Comparison of ENCODE assay signal across 9 cellular contexts in the genomic region with DNA sequence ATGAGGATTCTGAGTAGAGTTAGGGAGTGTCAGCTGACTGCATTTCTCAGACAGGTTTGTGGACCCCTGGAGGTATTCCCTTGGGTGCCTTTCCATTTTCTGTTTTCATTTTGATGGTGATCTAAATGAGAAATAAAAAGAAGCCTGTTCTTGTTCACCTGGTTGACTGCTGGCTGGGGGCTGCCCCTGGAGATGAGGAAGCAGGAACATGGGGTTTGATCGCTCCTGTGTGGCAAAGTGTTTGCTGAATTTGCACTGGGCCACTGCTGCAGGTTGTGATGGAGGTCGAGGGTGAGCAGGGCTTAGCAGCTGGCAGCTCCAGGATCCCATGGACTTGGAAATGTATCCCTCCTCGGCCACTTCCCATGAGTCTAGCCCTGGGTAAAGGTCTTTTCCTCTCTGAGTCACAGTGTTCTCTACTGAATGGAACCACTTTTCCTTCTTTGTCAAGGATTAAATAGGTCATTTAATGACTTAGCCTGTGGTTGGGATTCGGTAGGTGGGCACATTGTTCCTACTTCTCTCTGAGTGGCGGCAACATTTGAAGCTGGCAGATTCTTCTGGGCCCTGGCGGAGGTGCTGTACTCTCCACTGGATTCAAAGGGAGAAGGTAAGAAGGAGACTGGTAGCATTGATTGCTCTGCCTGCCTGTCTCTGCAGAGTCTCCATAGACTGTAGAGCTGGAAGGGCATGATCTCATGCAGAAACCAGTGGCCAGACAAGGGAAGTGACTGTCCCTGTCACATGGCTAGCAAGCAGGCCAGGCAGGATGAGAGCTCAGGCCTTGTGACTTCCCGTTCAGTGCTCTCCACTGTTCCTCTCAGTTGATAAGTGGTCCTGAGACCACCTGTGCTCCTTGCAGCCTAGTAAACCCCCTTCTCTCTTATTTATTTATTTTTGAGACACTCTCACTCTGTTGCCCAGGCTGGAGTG. TPM values are rescaled to one million over a fixed set of nuclear protein-coding genes. Genes with fewer than 3 reads are reported as not detected.
DNase-seq lines count a peak whose midpoint lies in the region; ATAC-seq and TF ChIP-seq lines count a peak whose summit lies in the region.
"Had no signal": no experiment of that assay in that cellular context is flagged by ENCODE, and none has a peak within 500 bp of the region (broad histone marks: within the 10 kb centered on the region; RNA-seq: fewer than 3 reads in every experiment).

No MANE protein-coding gene starts in this region.

- no peaks in the 10 kb centered on the region for H3K27me3 ChIP-seq in HL-60 (ENCODE audit: insufficient read depth, poor library complexity, severe bottlenecking)
- H3K27me3 ChIP-seq in ascending aorta = no peaks in the 10 kb centered on the region
- H3K27me3 ChIP-seq in layer of hippocampus (ENCODE audit: control insufficient read depth, insufficient read depth, low read length) = no peaks in the 10 kb centered on the region

- H3K27ac ChIP-seq in HL-60 (replicated peaks) (peak overlapping the region; percentile 47), ascending aorta (peak overlapping the region in 1 of 2 donors; percentile 30), layer of hippocampus (ENCODE audit: low read depth, low read length) (peak overlapping the region; percentile 83)

- H3K4me1 Mint-ChIP-seq in stimulated activated memory B cell treated with anti-CD40 and anti-IgM and Interleukin-4, amounts not matched to agents 10 μg/mL and 1 μg/mL and 100 μg/mL, for 72 hours = peaks cover 70% of the 10 kb centered on the region

- intact Hi-C loops in ascending aorta (cut with DNase I) = no loop called here

- peak overlapping the region; percentile 53 for H3K27ac Mint-ChIP-seq in stimulated activated memory B cell treated with anti-CD40 and anti-IgM and Interleukin-4, amounts not matched to agents 10 μg/mL and 1 μg/mL and 100 μg/mL, for 72 hours

- no peak for TF ChIP-seq CTCF in HL-60 (IDR thresholded peaks at IDR 0.05; ENCODE audit: insufficient read depth, low read length)
- TF ChIP-seq CTCF in ascending aorta (IDR thresholded peaks at IDR 0.05) = no peak
- TF ChIP-seq CTCF in GM13977 (IDR thresholded peaks at IDR 0.05; ENCODE audit: extremely low read depth, insufficient read depth, missing control alignments) = no peak

- no peak overlapping the region for H3K4me3 ChIP-seq in HL-60 (replicated peaks; ENCODE audit: insufficient read depth, low read length)
- no peak overlapping the region for H3K4me3 ChIP-seq in ascending aorta

- H3K9me3 Mint-ChIP-seq in stimulated activated memory B cell treated with anti-CD40 and anti-IgM and Interleukin-4, amounts not matched to agents 10 μg/mL and 1 μg/mL and 100 μg/mL, for 72 hours = no peaks in the 10 kb centered on the region

- no peaks in the 10 kb centered on the region for H3K9me3 ChIP-seq in ascending aorta

- H3K4me3 Mint-ChIP-seq in stimulated activated memory B cell treated with anti-CD40 and anti-IgM and Interleukin-4, amounts not matched to agents 10 μg/mL and 1 μg/mL and 100 μg/mL, for 72 hours = no peak overlapping the region

- H3K27me3 Mint-ChIP-seq in stimulated activated memory B cell treated with anti-CD40 and anti-IgM and Interleukin-4, amounts not matched to agents 10 μg/mL and 1 μg/mL and 100 μg/mL, for 72 hours = no peaks in the 10 kb centered on the region

- H3K36me3 ChIP-seq in ascending aorta = no peaks in the 10 kb centered on the region

- peak; percentile 55 for ATAC-seq in stimulated activated memory B cell treated with anti-CD40 and anti-IgM and Interleukin-4, amounts not matched to agents 10 μg/mL and 1 μg/mL and 100 μg/mL, for 72 hours
- ATAC-seq in GM18873 (IDR thresholded peaks at IDR 0.05; ENCODE audit: low FRiP score, unreplicated experiment) = no peak

- in situ Hi-C loops in GM13977 (cut with MboI; ENCODE audit: low pct_unique_long_range_greater_than_20kb, low sequenced_read_pairs, unreplicated experiment) = no loop called here

- H3K4me1 ChIP-seq in ascending aorta = no peaks in the 10 kb centered on the region

- peaks cover 28% of the 10 kb centered on the region for H3K36me3 Mint-ChIP-seq in stimulated activated memory B cell treated with anti-CD40 and anti-IgM and Interleukin-4, amounts not matched to agents 10 μg/mL and 1 μg/mL and 100 μg/mL, for 72 hours

- DNase-seq in HL-60 (ENCODE audit: low read depth in 1 of 2, low spot score in 1 of 2) (peak; percentile 33 to 76), ascending aorta (ENCODE audit: low spot score in 2 of 2) (peak; percentile 17 to 67), NCI-H2081 (lab: John Stamatoyannopoulos, UW) (no peak), kidney glomerular epithelial cell (lab: John Stamatoyannopoulos, UW) (no peak), GM13977 (ENCODE audit: low spot score) (no peak)
- DNase-seq: NCI-H345 had no signal

RNA-seq across cellular contexts. Expression of a gene that starts 17.9 kb away (rescaled TPM):
- total RNA-seq in ascending aorta = 69.8 TPM

RNA-seq across cellular contexts. Expression of a gene that starts 29.4 kb away (rescaled TPM):
- total RNA-seq in ascending aorta = not detected

RNA-seq across cellular contexts. Expression of a gene that starts 52.6 kb away (rescaled TPM):
- total RNA-seq in ascending aorta = 28.1 TPM

Comparison
In these comparisons a context has a peak if more than half of its experiments do, and no peak if none do; other contexts are left out.
1. DNase-seq: peak in HL-60 (2 of 2) and ascending aorta (2 of 2); none in NCI-H2081 (0 of 2), kidney glomerular epithelial cell (single experiment) and GM13977 (single experiment).